In genomic region chr3:128133273-128133883, GRCh38 we compare ENCODE assay signal across 8 cellular contexts. TPM values are rescaled to one million over a fixed set of nuclear protein-coding genes. Genes with fewer than 3 reads are reported as not detected.
A peak's percentile ranks its signal among the peaks of the same experiment; 100 is the strongest.
DNase-seq lines count a peak whose midpoint lies in the region; ATAC-seq and TF ChIP-seq lines count a peak whose summit lies in the region.

No MANE protein-coding gene starts in this region.

- no peaks in the 10 kb centered on the region for H3K36me3 ChIP-seq in Karpas-422 (ENCODE audit: insufficient read depth, low read length)
- H3K36me3 ChIP-seq in SK-N-SH (replicated peaks in 1 of 2; ENCODE audit: control insufficient read depth in 1 of 2, insufficient read depth in 2 of 2, low read length in 1 of 2), result no peaks in the 10 kb centered on the region
- H3K36me3 ChIP-seq in right lobe of liver, result no peaks in the 10 kb centered on the region

- H3K4me2 ChIP-seq in Karpas-422 (ENCODE audit: low read depth, low read length, poor library complexity, severe bottlenecking) (no peak overlapping the region), SK-N-SH (no peak overlapping the region)

- TF ChIP-seq CTCF in SK-N-SH (IDR thresholded peaks at IDR 0.05) (peak; percentile 83), cardiac fibroblast (IDR thresholded peaks at IDR 0.05; ENCODE audit: low read depth, low read length) (peak; percentile 71), right lobe of liver (IDR thresholded peaks at IDR 0.05) (peak; percentile 57 to 74 (median 61))

- H3K27me3 ChIP-seq in Karpas-422 (ENCODE audit: low read length) (no peaks in the 10 kb centered on the region), SK-N-SH (ENCODE audit: insufficient read depth) (no peaks in the 10 kb centered on the region), right lobe of liver (no peaks in the 10 kb centered on the region)

- peak; percentile 78 to 91 (median 84) for ATAC-seq in right lobe of liver

- no peaks in the 10 kb centered on the region for H3K4me1 ChIP-seq in Karpas-422 (ENCODE audit: low read length)
- no peaks in the 10 kb centered on the region for H3K4me1 ChIP-seq in SK-N-SH (ENCODE audit: control insufficient read depth in 1 of 2, insufficient read depth in 2 of 2, low read depth in 1 of 2, low read length in 1 of 2)
- peaks cover 0 to 8% (median 0%) of the 10 kb centered on the region in 4 donors for H3K4me1 ChIP-seq in right lobe of liver

- no peaks in the 10 kb centered on the region for H4K20me1 ChIP-seq in Karpas-422 (ENCODE audit: insufficient read depth, low read depth, low read length)
- H4K20me1 ChIP-seq in SK-N-SH (ENCODE audit: insufficient read depth), result no peaks in the 10 kb centered on the region

- peak; percentile 90 for TF ChIP-seq RAD21 in SK-N-SH (IDR thresholded peaks at IDR 0.05; ENCODE audit: low read length)

- no peak overlapping the region for H3K27ac ChIP-seq in Karpas-422 (ENCODE audit: low read length)
- H3K27ac ChIP-seq in SK-N-SH (ENCODE audit: low read depth in 2 of 2, low read length in 1 of 2), result no peak overlapping the region
- H3K27ac ChIP-seq in right lobe of liver, result no peak overlapping the region

- H3K9me3 ChIP-seq in Karpas-422 (ENCODE audit: low read length) (no peaks in the 10 kb centered on the region), SK-N-SH (no peaks in the 10 kb centered on the region), right lobe of liver (no peaks in the 10 kb centered on the region)

- H3K9me2 ChIP-seq in Karpas-422 (replicated peaks; ENCODE audit: insufficient read depth, low read length), result no peaks in the 10 kb centered on the region
- no peaks in the 10 kb centered on the region for H3K9me2 ChIP-seq in SK-N-SH

- H2AFZ ChIP-seq in Karpas-422 (ENCODE audit: low read length) (no peak overlapping the region), SK-N-SH (ENCODE audit: low read depth) (no peak overlapping the region)

- no peak for TF ChIP-seq EP300 in SK-N-SH (IDR thresholded peaks at IDR 0.05; ENCODE audit: borderline replicate concordance in 1 of 2, low read depth in 1 of 2, low read length in 1 of 2)

- DNase-seq in Daoy (ENCODE audit: low read depth) (peak; percentile 47), Karpas-422 (peak; percentile 81), SK-N-SH (peak; percentile 44), cardiac fibroblast (ENCODE audit: low read depth in 2 of 2) (peak; percentile 74 to 82), right lobe of liver (no peak), COLO829 (ENCODE audit: low spot score) (no peak), NCI-H1048 (lab: John Stamatoyannopoulos, UW) (no peak)
- DNase-seq in activated CD4-positive, CD25-positive, alpha-beta regulatory T cell treated with anti-CD3 and anti-CD28 coated beads, Interleukin-2, amount 50 U/mL, for 72 hours, result no peak

- intact Hi-C loops in right lobe of liver (cut with DNase I), result no loop called here

- H3K79me2 ChIP-seq in Karpas-422 (ENCODE audit: low read length), result no peaks in the 10 kb centered on the region
- no peaks in the 10 kb centered on the region for H3K79me2 ChIP-seq in SK-N-SH (ENCODE audit: insufficient read depth)

- H3F3A ChIP-seq in SK-N-SH (replicated peaks; ENCODE audit: insufficient read depth), result no peaks in the 10 kb centered on the region

- H3K9ac ChIP-seq in Karpas-422 (ENCODE audit: low read length) (no peak overlapping the region), SK-N-SH (no peak overlapping the region)

- 43% methylated on average over 3 of the region's 3 CpGs for WGBS in SK-N-SH (ENCODE audit: low lambda C conversion rate)
- WGBS in right lobe of liver (ENCODE audit: insufficient coverage, low coverage, low lambda C conversion rate, missing lambda C conversion rate), result 19% methylated on average over 2 of the region's 3 CpGs

- no peak overlapping the region for H3K4me3 ChIP-seq in Karpas-422 (ENCODE audit: low read length)
- no peak overlapping the region for H3K4me3 ChIP-seq in SK-N-SH (ENCODE audit: low read depth in 2 of 2, low read length in 1 of 2)
- H3K4me3 ChIP-seq in cardiac fibroblast (replicated peaks in 1 of 2; ENCODE audit: low read depth in 2 of 2, low read length in 2 of 2), result no peak overlapping the region
- H3K4me3 ChIP-seq in right lobe of liver, result no peak overlapping the region

- POLR2A ChIA-PET in SK-N-SH (lab: Yijun Ruan, JAX), result interaction anchor here (1.1 to 1.2 kb wide), 2 partner anchors 20 to 38 kb away, joined by 3 to 5 read pairs; partner anchors contain the start of gene EEFSEC

- TF ChIP-seq POLR2A in right lobe of liver (IDR thresholded peaks at IDR 0.05), result no peak

- CTCF ChIA-PET in SK-N-SH (lab: Yijun Ruan, JAX), result interaction anchor here (0.6 to 3.9 kb wide), 36 partner anchors 9 to 483 kb away, joined by 3 to 63 read pairs (median 5); partner anchors contain the start of genes EEFSEC, MGLL and RUVBL1

TF ChIP-seq in SK-N-SH, 30 proteins besides CTCF, POLR2A, EP300 and RAD21:
- no peak for TF ChIP-seq MEF2A (IDR thresholded peaks at IDR 0.05; ENCODE audit: borderline replicate concordance, low read depth)
- peak; percentile 92 for TF ChIP-seq SMC3 (IDR thresholded peaks at IDR 0.05; ENCODE audit: low read depth, low read length)

RNA-seq across cellular contexts. Expression of gene RUVBL1, which starts 9.8 kb away (rescaled TPM):
- total RNA-seq in Daoy (2014; rRNA removed; shearing (Covaris generic)), result 154 and 167 TPM in 2 replicates
- total RNA-seq in Karpas-422 (2014; rRNA removed; shearing (Covaris generic); ENCODE audit: low replicate concordance), result 110 and 128 TPM in 2 replicates
- polyA plus RNA-seq in SK-N-SH (2012; rRNA removed), result 140 and 145 TPM in 2 replicates
- 148 and 151 TPM in 2 replicates for polyA plus RNA-seq in SK-N-SH (2012; cell fraction: cytosol; rRNA removed)
- 68.4 and 76.8 TPM in 2 replicates for polyA plus RNA-seq in SK-N-SH (2012; cell fraction: nucleus; rRNA removed)
- 10 to 100 TPM in 5 of 6 experiments, 1 to 10 TPM in 1; 8.6 to 20.3 (median 12.9) TPM for total RNA-seq in right lobe of liver

RNA-seq across cellular contexts. Expression of gene EEFSEC, which starts 19.9 kb away (rescaled TPM):
- 1.4 and 4.4 TPM in 2 replicates for total RNA-seq in Daoy (2014; rRNA removed; shearing (Covaris generic))
- total RNA-seq in Karpas-422 (2014; rRNA removed; shearing (Covaris generic); ENCODE audit: low replicate concordance), result 10.1 and 18.2 TPM in 2 replicates
- 10.5 and 12.4 TPM in 2 replicates for polyA plus RNA-seq in SK-N-SH (2012; rRNA removed)
- polyA plus RNA-seq in SK-N-SH (2012; cell fraction: cytosol; rRNA removed), result 4.6 and 8.1 TPM in 2 replicates
- polyA plus RNA-seq in SK-N-SH (2012; cell fraction: nucleus; rRNA removed), result 13.3 and 17.4 TPM in 2 replicates
- total RNA-seq in right lobe of liver, result 10 to 100 TPM; 10.1 to 24.0 (median 13.4) TPM

Comparison
In these comparisons a context has a peak if more than half of its experiments do, and no peak if none do; other contexts are left out.
1. DNase-seq: peak in Daoy (single experiment), Karpas-422 (single experiment), SK-N-SH (single experiment) and cardiac fibroblast (2 of 2); none in right lobe of liver (0 of 3), activated CD4-positive, CD25-positive, alpha-beta regulatory T cell treated with anti-CD3 and anti-CD28 coated beads, Interleukin-2, amount 50 U/mL, for 72 hours (single experiment), COLO829 (single experiment) and NCI-H1048 (single experiment).
2. Peak in every context shown above with its lines, with median percentiles within 50 percentile points of each other: CTCF ChIP-seq.